Comparison of ENCODE assay signal across 10 cellular contexts in genomic region chrX:48919947-48920712, GRCh38. TPM values are rescaled to one million over a fixed set of nuclear protein-coding genes. Genes with fewer than 3 reads are reported as not detected.
DNase-seq lines count a peak whose midpoint lies in the region; ATAC-seq and TF ChIP-seq lines count a peak whose summit lies in the region.
"Had no signal": no experiment of that assay in that cellular context is flagged by ENCODE, and none has a peak within 500 bp of the region (broad histone marks: within the 10 kb centered on the region; RNA-seq: fewer than 3 reads in every experiment).

No MANE protein-coding gene starts in this region.

- peak; percentile 50 for DNase-seq in stimulated activated CD4-positive, alpha-beta T cell treated with anti-CD3 and anti-CD28 coated beads, Interleukin-1b, Interleukin-23, amount 100 ng/mL, for 48 hours
- no peak for DNase-seq in stimulated activated CD4-positive, alpha-beta T cell treated with anti-CD3 and anti-CD28 coated beads, Interleukin-4, amount 100 ng/mL, for 24 hours
- no peak for DNase-seq in vagina (ENCODE audit: extremely low spot score in 2 of 2)
- DNase-seq in NCI-H345 treated with DMSO at 0.1 percent for 48 hours (lab: John Stamatoyannopoulos, UW; ENCODE audit: unreplicated experiment), result no peak
- DNase-seq in midbrain (lab: John Stamatoyannopoulos, UW), result no peak
- DNase-seq: NCI-H187 had no signal

- H3K36me3 Mint-ChIP-seq in activated naive CD8-positive, alpha-beta T cell, result peaks cover 2% of the 10 kb centered on the region

- H3K4me3 ChIP-seq in mucosa of rectum (ENCODE audit: low read length in 2 of 2) (peak overlapping the region in 1 of 2 donors; percentile 77), vagina (no peak overlapping the region)

- H3K9me3 ChIP-seq in mucosa of rectum (ENCODE audit: control insufficient read depth in 2 of 2, low read length in 2 of 2), result no peaks in the 10 kb centered on the region
- no peaks in the 10 kb centered on the region for H3K9me3 ChIP-seq in vagina

- peak overlapping the region; percentile 97 for H3K4me3 Mint-ChIP-seq in activated naive CD8-positive, alpha-beta T cell

- intact Hi-C loops in vagina (cut with DNase I), result no loop called here

- H3K27ac Mint-ChIP-seq in activated naive CD8-positive, alpha-beta T cell, result peak overlapping the region; percentile 99

- peaks cover 47% of the 10 kb centered on the region for H3K4me1 Mint-ChIP-seq in activated naive CD8-positive, alpha-beta T cell (ENCODE audit: low read depth)

- H3K27me3 ChIP-seq in mucosa of rectum (ENCODE audit: control insufficient read depth in 2 of 2, insufficient read depth in 2 of 2, low read length in 2 of 2), result no peaks in the 10 kb centered on the region
- no peaks in the 10 kb centered on the region for H3K27me3 ChIP-seq in vagina

- H3K9me3 Mint-ChIP-seq in activated naive CD8-positive, alpha-beta T cell (ENCODE audit: low read depth), result no peaks in the 10 kb centered on the region

- TF ChIP-seq CTCF in vagina (IDR thresholded peaks at IDR 0.05), result no peak

- ATAC-seq in HG03565 (IDR thresholded peaks at IDR 0.05; ENCODE audit: unreplicated experiment), result no peak
- ATAC-seq: HCT116 had no signal

- H3K4me1 ChIP-seq in mucosa of rectum (ENCODE audit: control insufficient read depth in 2 of 2, insufficient read depth in 2 of 2, low read length in 2 of 2) (peaks cover 0 to 4% of the 10 kb centered on the region in 2 donors), vagina (peaks cover 6% of the 10 kb centered on the region)

- peaks cover 12 to 28% of the 10 kb centered on the region in 2 donors for H3K36me3 ChIP-seq in mucosa of rectum (ENCODE audit: control insufficient read depth in 2 of 2, insufficient read depth in 2 of 2, low read length in 2 of 2)
- peaks cover 0 to 13% of the 10 kb centered on the region in 2 donors for H3K36me3 ChIP-seq in vagina

- no peaks in the 10 kb centered on the region for H3K27me3 Mint-ChIP-seq in activated naive CD8-positive, alpha-beta T cell

- H3K27ac ChIP-seq in mucosa of rectum (ENCODE audit: low read depth in 2 of 2, low read length in 2 of 2), result peak overlapping the region; percentile 42 to 80
- peak overlapping the region; percentile 84 for H3K27ac ChIP-seq in vagina

- peak overlapping the region in 1 of 2 donors; percentile 1 for H3K9ac ChIP-seq in mucosa of rectum (ENCODE audit: low read depth in 1 of 2, low read length in 2 of 2)

- TF ChIP-seq POLR2A in vagina (IDR thresholded peaks at IDR 0.05), result no peak

RNA-seq across cellular contexts. Expression of gene PIM2, which starts 1.3 kb away (rescaled TPM):
- total RNA-seq in vagina, result 11.5 TPM

RNA-seq across cellular contexts. Expression of gene SLC35A2, which starts 8.7 kb away (rescaled TPM):
- 7.1 TPM for total RNA-seq in vagina

RNA-seq across cellular contexts. Expression of gene PQBP1, which starts 22.4 kb away (rescaled TPM):
- 67.5 TPM for total RNA-seq in vagina

RNA-seq across cellular contexts. Expression of gene TIMM17B, which starts 22.6 kb away (rescaled TPM):
- total RNA-seq in vagina, result 43.5 TPM

RNA-seq across cellular contexts. Expression of gene OTUD5, which starts 37.3 kb away (rescaled TPM):
- 44.7 TPM for total RNA-seq in vagina
